15 cellular contexts compared by ENCODE assay signal in genomic region chr4:182018691-182019090, GRCh38.
A peak's percentile ranks its signal among the peaks of the same experiment; 100 is the strongest.
DNase-seq lines count a peak whose midpoint lies in the region; ATAC-seq lines count a peak whose summit lies in the region.
"Had no signal": no experiment of that assay in that cellular context is flagged by ENCODE, and none has a peak within 500 bp of the region (broad histone marks: within the 10 kb centered on the region; RNA-seq: fewer than 3 reads in every experiment).

No MANE protein-coding gene starts in this region.

- H3K36me3 Mint-ChIP-seq in activated CD4-positive, alpha-beta memory T cell treated with anti-CD3 and anti-CD28 coated beads for 36 hours, result no peaks in the 10 kb centered on the region

- POLR2A ChIA-PET in activated CD4-positive, alpha-beta memory T cell treated with anti-CD3 and anti-CD28 coated beads for 36 hours (lab: Charles Lee), result no interaction called here

- no peak overlapping the region for H3K27ac Mint-ChIP-seq in activated CD4-positive, alpha-beta memory T cell treated with anti-CD3 and anti-CD28 coated beads for 36 hours
- H3K27ac Mint-ChIP-seq: activated CD8-positive, alpha-beta T cell treated with anti-CD3 and anti-CD28 coated beads, Interleukin-2, amount 10 ng/mL, durations not matched to agents 7 days and 5 days had no signal

- H3K4me1 Mint-ChIP-seq in activated CD4-positive, alpha-beta memory T cell treated with anti-CD3 and anti-CD28 coated beads for 36 hours (ENCODE audit: low read depth), result no peaks in the 10 kb centered on the region

- ATAC-seq in GM18520 (IDR thresholded peaks at IDR 0.05; ENCODE audit: unreplicated experiment) (peak; percentile 27), GM21390 (IDR thresholded peaks at IDR 0.05; ENCODE audit: unreplicated experiment) (peak; percentile 43), HG02973 (IDR thresholded peaks at IDR 0.05; ENCODE audit: unreplicated experiment) (peak; percentile 30), HG03565 (IDR thresholded peaks at IDR 0.05; ENCODE audit: unreplicated experiment) (peak; percentile 31)
- ATAC-seq: activated CD8-positive, alpha-beta T cell treated with anti-CD3 and anti-CD28 coated beads, Interleukin-2, amount 10 ng/mL, durations not matched to agents 7 days and 5 days; left ventricle myocardium superior had no signal

- intact Hi-C loops in activated CD4-positive, alpha-beta memory T cell treated with anti-CD3 and anti-CD28 coated beads for 36 hours (cut with micrococcal nuclease), result no loop called here

- no peaks in the 10 kb centered on the region for H3K9me3 Mint-ChIP-seq in activated CD4-positive, alpha-beta memory T cell treated with anti-CD3 and anti-CD28 coated beads for 36 hours

- CTCF ChIA-PET in activated CD4-positive, alpha-beta memory T cell treated with anti-CD3 and anti-CD28 coated beads for 36 hours (lab: Charles Lee), result no interaction called here

- DNase-seq in NCI-H446 treated with DMSO at 0.1 percent for 48 hours (lab: John Stamatoyannopoulos, UW) (no peak), AG20443 (ENCODE audit: low spot score) (no peak), NCI-H1048 (lab: John Stamatoyannopoulos, UW) (no peak)
- no peak for DNase-seq in activated CD4-positive, alpha-beta memory T cell treated with anti-CD3 and anti-CD28 coated beads for 36 hours
- DNase-seq: activated CD8-positive, alpha-beta T cell treated with anti-CD3 and anti-CD28 coated beads, Interleukin-2, amount 10 ng/mL, durations not matched to agents 7 days and 5 days; activated naive CD4-positive, alpha-beta T cell; AML-193; head of caudate nucleus; left ventricle myocardium superior; NCI-H510A; RPMI8226 had no signal

- H3K27me3 Mint-ChIP-seq in activated CD4-positive, alpha-beta memory T cell treated with anti-CD3 and anti-CD28 coated beads for 36 hours, result peaks cover 1% of the 10 kb centered on the region

- H3K4me3 Mint-ChIP-seq in activated CD4-positive, alpha-beta memory T cell treated with anti-CD3 and anti-CD28 coated beads for 36 hours, result no peak overlapping the region
- H3K4me3 Mint-ChIP-seq: activated CD8-positive, alpha-beta T cell treated with anti-CD3 and anti-CD28 coated beads, Interleukin-2, amount 10 ng/mL, durations not matched to agents 7 days and 5 days had no signal
